ENCODE assay signal across 27 cellular contexts in genomic region chr7:134421998-134422397, GRCh38. TPM values are rescaled to one million over a fixed set of nuclear protein-coding genes. Genes with fewer than 3 reads are reported as not detected.
DNase-seq lines count a peak whose midpoint lies in the region; ATAC-seq, FAIRE-seq and TF ChIP-seq lines count a peak whose summit lies in the region.
"Had no signal": no experiment of that assay in that cellular context is flagged by ENCODE, and none has a peak within 500 bp of the region (broad histone marks: within the 10 kb centered on the region; RNA-seq: fewer than 3 reads in every experiment).

No MANE protein-coding gene starts in this region.

- TF ChIP-seq CTCF in epithelial cell of proximal tubule (conservative IDR thresholded peaks at IDR 0.05; ENCODE audit: low read depth, low read length) = no peak

- ATAC-seq in HG03457 (IDR thresholded peaks at IDR 0.05; ENCODE audit: unreplicated experiment) (no peak), GM18861 (IDR thresholded peaks at IDR 0.05; ENCODE audit: unreplicated experiment) (no peak)
- ATAC-seq: left colon; natural killer cell treated with Interleukin-12 subunit alpha and Interleukin-12 subunit beta and Interleukin-15 and Interleukin-18, amount 100 ng/mL, for 72 hours; stimulated activated naive CD8-positive, alpha-beta T cell treated with anti-CD3 and anti-CD28 coated beads, Interleukin-15, Interleukin-2, amounts not matched to agents 100 U/mL and 50 U/mL, for 24 hours had no signal

- DNase-seq in EH (ENCODE audit: low read depth) = peak; percentile 43
- peak; percentile 30 for DNase-seq in NCI-H460 (ENCODE audit: extremely low read depth, low read depth)
- DNase-seq in epithelial cell of proximal tubule (ENCODE audit: low read depth) = peak; percentile 22
- DNase-seq in urothelium cell line (ENCODE audit: low spot score) = peak; percentile 25
- DNase-seq in NCI-H1105 (lab: John Stamatoyannopoulos, UW) = no peak
- DNase-seq: activated CD4-positive, alpha-beta memory T cell treated with anti-CD3 and anti-CD28 coated beads, Interleukin-2, amount 10 ng/mL, durations not matched to agents 7 days and 5 days; activated CD4-positive, CD25-positive, alpha-beta regulatory T cell; activated naive CD4-positive, alpha-beta T cell; activated T-cell treated with anti-CD3 and anti-CD28 coated beads, Interleukin-2, amount 50 U/mL, for 1 hour; anterior cingulate cortex; BE2C; Calu3; esophagus squamous epithelium; KBM-7; left colon; NCI-H1048; NCI-H2029 treated with DMSO at 0.1 percent for 48 hours; NCI-H446 treated with DMSO at 0.1 percent for 48 hours; NK-92 treated with Interleukin-12 subunit alpha and Interleukin-12 subunit beta, amount 100 ng/mL, for 24 hours; posterior cingulate gyrus; RPMI8226; stimulated activated naive CD8-positive, alpha-beta T cell treated with anti-CD3 and anti-CD28 coated beads, Interleukin-15, Interleukin-2, amounts not matched to agents 100 U/mL and 50 U/mL, for 24 hours; tibial artery had no signal

- FAIRE-seq in urothelium cell line (lab: Jason Lieb, UNC) = no peak
- FAIRE-seq: GM18507 had no signal

- no peak overlapping the region for H3K4me3 ChIP-seq in epithelial cell of proximal tubule (ENCODE audit: low read depth, low read length)
- H3K4me3 ChIP-seq: esophagus squamous epithelium, tibial artery had no signal

RNA-seq across cellular contexts. Expression of gene AKR1B1, which starts 36.9 kb away (rescaled TPM):
- 168 and 178 TPM in 2 replicates for total RNA-seq in NCI-H460 (2014; rRNA removed; shearing (Covaris generic))
- 222 and 302 TPM in 2 replicates for polyA plus RNA-seq in NCI-H460 (2014; cell fraction: nucleus; rRNA removed)
- 134 and 277 TPM in 2 replicates for total RNA-seq in epithelial cell of proximal tubule
